In the genomic region with DNA sequence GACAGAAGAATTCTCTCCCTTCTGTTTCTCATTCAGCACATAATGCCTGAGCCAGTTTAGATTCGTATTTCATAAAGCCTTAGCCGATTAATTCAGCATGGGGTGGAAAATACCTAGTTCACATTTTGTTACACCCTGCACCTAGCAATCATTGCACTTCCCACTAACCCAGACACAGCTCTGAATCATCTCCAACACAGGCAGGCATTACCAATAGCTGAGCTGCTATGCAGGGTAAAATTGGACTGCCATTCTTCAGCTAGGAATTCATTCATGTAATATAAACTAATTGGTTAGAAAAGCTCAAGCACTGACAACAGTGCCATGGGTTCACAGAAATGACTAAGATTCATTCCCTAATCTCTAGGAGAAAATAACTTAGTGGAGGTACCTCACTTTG, we compare ENCODE assay signal across 20 cellular contexts. TPM values are rescaled to one million over a fixed set of nuclear protein-coding genes. Genes with fewer than 3 reads are reported as not detected.
DNase-seq lines count a peak whose midpoint lies in the region; ATAC-seq and TF ChIP-seq lines count a peak whose summit lies in the region.
"Had no signal": no experiment of that assay in that cellular context is flagged by ENCODE, and none has a peak within 500 bp of the region (broad histone marks: within the 10 kb centered on the region; RNA-seq: fewer than 3 reads in every experiment).

No MANE protein-coding gene starts in this region.

- H3K36me3 ChIP-seq in WERI-Rb-1 (peaks cover 76% of the 10 kb centered on the region), psoas muscle (ENCODE audit: insufficient read depth in 1 of 2, low read depth in 1 of 2) (peaks cover 17 to 69% of the 10 kb centered on the region in 2 donors)
- H3K36me3 ChIP-seq in CD4-positive, alpha-beta memory T cell (ENCODE audit: insufficient read depth, low read length), result peaks cover 46% of the 10 kb centered on the region

- H3K27me3 ChIP-seq in WERI-Rb-1 (ENCODE audit: insufficient read depth, low read depth, severe bottlenecking) (no peaks in the 10 kb centered on the region), psoas muscle (ENCODE audit: insufficient read depth in 3 of 3, low read length in 2 of 3) (no peaks in the 10 kb centered on the region)
- no peaks in the 10 kb centered on the region for H3K27me3 ChIP-seq in CD4-positive, alpha-beta memory T cell (ENCODE audit: insufficient read depth, low read length)
- H3K27me3 ChIP-seq: BE2C, Peyer's patch, SJSA1 had no signal

- intact Hi-C loops in head of caudate nucleus (cut with DNase I) (no loop called here), psoas muscle (cut with DNase I) (loop anchor here in 1 of 2 donors (1.0 kb wide), 1 partner anchor 14 kb away; no protein-coding TSS in a partner anchor)
- intact Hi-C loops in CD4-positive, alpha-beta memory T cell (cut with micrococcal nuclease), result no loop called here

- H3K4me3 ChIP-seq in AG04449 (ENCODE audit: low read depth, low read length) (no peak overlapping the region), WERI-Rb-1 (ENCODE audit: low read depth, low read length) (no peak overlapping the region), psoas muscle (no peak overlapping the region)
- no peak overlapping the region for H3K4me3 ChIP-seq in CD4-positive, alpha-beta memory T cell (ENCODE audit: low read length in 2 of 2)
- H3K4me3 ChIP-seq: K562, Peyer's patch, SJSA1 had no signal

- CTCF ChIA-PET in AG04449 (lab: Yijun Ruan, JAX), result interaction anchor here (0.7 kb wide), 1 partner anchor 85 kb away, joined by 3 read pairs; no protein-coding TSS in a partner anchor
- CTCF ChIA-PET in CD4-positive, alpha-beta memory T cell (lab: Charles Lee; ENCODE audit: partially characterized antibody), result no interaction called here

- peak; percentile 7 for DNase-seq in AG04449 (ENCODE audit: low read depth, low spot score)
- DNase-seq in WERI-Rb-1, result no peak
- DNase-seq in head of caudate nucleus, result peak in 26 of 42 donors; percentile 10 to 84 (median 42)
- no peak for DNase-seq in psoas muscle
- no peak for DNase-seq in CD4-positive, alpha-beta memory T cell
- DNase-seq in NCI-H1930 (lab: John Stamatoyannopoulos, UW), result no peak
- DNase-seq: BE2C; Caco-2; CD4-positive, CD25-positive, alpha-beta regulatory T cell; NCI-H1105; NCI-H1694; NCI-H510A; NCI-H748 treated with DMSO at 0.1 percent for 48 hours; NK-92 treated with Interleukin-12 subunit alpha and Interleukin-12 subunit beta, amount 100 ng/mL, for 24 hours; Peyer's patch had no signal

- TF ChIP-seq CTCF in AG04449 (IDR thresholded peaks at IDR 0.05; ENCODE audit: insufficient read depth, low read length, missing control alignments) (no peak), WERI-Rb-1 (IDR thresholded peaks at IDR 0.05; ENCODE audit: low read depth, low read length) (no peak), psoas muscle (IDR thresholded peaks at IDR 0.05) (no peak)

- no peak overlapping the region for H3K4me3 Mint-ChIP-seq in CD4-positive, alpha-beta memory T cell
- H3K4me3 Mint-ChIP-seq: CD4-positive, CD25-positive, alpha-beta regulatory T cell had no signal

- H3K27ac ChIP-seq in WERI-Rb-1 (0 out of 2 replicates have a peak overlapping the region, but pooled peaks have one; percentile 19), psoas muscle (peak overlapping the region; percentile 68)
- no peak overlapping the region for H3K27ac ChIP-seq in CD4-positive, alpha-beta memory T cell (ENCODE audit: low read depth, low read length)
- H3K27ac ChIP-seq: 22Rv1, Peyer's patch, SJSA1 had no signal

- no peaks in the 10 kb centered on the region for H3K27me3 Mint-ChIP-seq in CD4-positive, alpha-beta memory T cell
- H3K27me3 Mint-ChIP-seq: CD4-positive, CD25-positive, alpha-beta regulatory T cell had no signal

- no peaks in the 10 kb centered on the region for H3K9me3 Mint-ChIP-seq in CD4-positive, alpha-beta memory T cell

- H3K9me3 ChIP-seq in WERI-Rb-1 (ENCODE audit: severe bottlenecking) (no peaks in the 10 kb centered on the region), psoas muscle (no peaks in the 10 kb centered on the region)
- H3K9me3 ChIP-seq in CD4-positive, alpha-beta memory T cell (ENCODE audit: control insufficient read depth in 1 of 2, low read length in 2 of 2), result no peaks in the 10 kb centered on the region
- H3K9me3 ChIP-seq: BE2C, Caco-2, Peyer's patch, SJSA1 had no signal

- ATAC-seq in psoas muscle (peak; percentile 58 to 74 (median 67)), HG02759 (IDR thresholded peaks at IDR 0.05; ENCODE audit: unreplicated experiment) (no peak), HG03565 (IDR thresholded peaks at IDR 0.05; ENCODE audit: unreplicated experiment) (no peak)
- ATAC-seq: K562 had no signal

- peaks cover 23% of the 10 kb centered on the region for H3K4me1 ChIP-seq in psoas muscle
- no peaks in the 10 kb centered on the region for H3K4me1 ChIP-seq in CD4-positive, alpha-beta memory T cell (ENCODE audit: insufficient read depth, low read length)
- H3K4me1 ChIP-seq: BE2C, Caco-2, Peyer's patch, SJSA1 had no signal

- WGBS in psoas muscle, 3 donors, result 32 to 53% (median 42%) methylated on average over 2 of the region's 2 CpGs

- H3K4me1 Mint-ChIP-seq in CD4-positive, alpha-beta memory T cell, result no peaks in the 10 kb centered on the region
- H3K4me1 Mint-ChIP-seq: CD4-positive, CD25-positive, alpha-beta regulatory T cell had no signal

- H3K36me3 Mint-ChIP-seq in CD4-positive, alpha-beta memory T cell, result peaks cover 72 to 86% of the 10 kb centered on the region in 2 donors

- H3K27ac Mint-ChIP-seq in CD4-positive, alpha-beta memory T cell, result peak overlapping the region in 1 of 7 donors; percentile 1

- POLR2A ChIA-PET in AG04449 (lab: Yijun Ruan, JAX), result no interaction called here
- POLR2A ChIA-PET in CD4-positive, alpha-beta memory T cell (lab: Charles Lee; ENCODE audit: partially characterized antibody), result no interaction called here

RNA-seq across cellular contexts. Expression of gene NKAIN1, which starts 26.9 kb away (rescaled TPM):
- 10 to 100 TPM in 1 of 4 donors, 1 to 10 TPM in 3; 3.7 to 11.9 (median 6.3) TPM for total RNA-seq in psoas muscle
- 1 to 10 TPM; 3.3 to 7.0 (median 3.4) TPM for polyA plus RNA-seq in psoas muscle
- total RNA-seq in CD4-positive, alpha-beta memory T cell, result not detected
- not detected for polyA plus RNA-seq in CD4-positive, alpha-beta memory T cell
- total RNA-seq: Caco-2; CD4-positive, CD25-positive, alpha-beta regulatory T cell; Peyer's patch had no signal
- polyA plus RNA-seq: CD4-positive, CD25-positive, alpha-beta regulatory T cell had no signal

RNA-seq across cellular contexts. Expression of gene SNRNP40, which starts 30.0 kb away (rescaled TPM):
- 10 to 100 TPM; 17.6 to 22.7 (median 20.2) TPM for total RNA-seq in psoas muscle
- 10 to 100 TPM; 13.5 to 19.8 (median 19.4) TPM for polyA plus RNA-seq in psoas muscle
- total RNA-seq in CD4-positive, alpha-beta memory T cell, result 10 to 100 TPM; 58.7 to 67.0 TPM
- 100 to 1,000 TPM in 1 of 2 donors, 10 to 100 TPM in 1; 100.0 to 118 TPM for polyA plus RNA-seq in CD4-positive, alpha-beta memory T cell

RNA-seq across cellular contexts. Expression of gene ZCCHC17, which starts 30.3 kb away (rescaled TPM):
- 10 to 100 TPM in 3 of 4 donors, 1 to 10 TPM in 1; 9.6 to 16.4 (median 15.1) TPM for total RNA-seq in psoas muscle
- polyA plus RNA-seq in psoas muscle, result 10 to 100 TPM; 20.1 to 48.8 (median 31.2) TPM
- 10 to 100 TPM; 20.2 to 21.8 TPM for total RNA-seq in CD4-positive, alpha-beta memory T cell
- 10 to 100 TPM; 43.6 to 44.5 TPM for polyA plus RNA-seq in CD4-positive, alpha-beta memory T cell

Comparison
In these comparisons a context has a peak if more than half of its experiments do, and no peak if none do; other contexts are left out.
1. DNase-seq: peak in AG04449 (single experiment) and head of caudate nucleus (26 of 42); none in WERI-Rb-1 (single experiment), psoas muscle (0 of 2), CD4-positive, alpha-beta memory T cell (0 of 5) and NCI-H1930 (0 of 2).
2. ATAC-seq: peak in psoas muscle (4 of 4); none in HG02759 (single experiment) and HG03565 (single experiment).
3. RNA of gene NKAIN1, which starts 26.9 kb away (total RNA-seq): 3.7 to 11.9 TPM in psoas muscle; not detected in CD4-positive, alpha-beta memory T cell; every median in the first group is over 4 times any median in the second.